ENCODE assay signal across 21 cellular contexts in genomic region chr1:179145521-179145920, GRCh38.
"Had no signal": no experiment of that assay in that cellular context is flagged by ENCODE, and none has a peak within 500 bp of the region (broad histone marks: within the 10 kb centered on the region; RNA-seq: fewer than 3 reads in every experiment).

No MANE protein-coding gene starts in this region.

- H3K27me3 Mint-ChIP-seq: activated B cell treated with CpG ODN at 0.5 μM for 24 hours; activated naive CD4-positive, alpha-beta T cell treated with anti-CD3 and anti-CD28 coated beads, Interleukin-2, amount 50 U/mL, for 24 hours; progenitor cell of endocrine pancreas; stimulated activated naive CD8-positive, alpha-beta T cell treated with anti-CD3 and anti-CD28 coated beads, Interleukin-15, Interleukin-2, amounts not matched to agents 100 ng/mL and 50 ng/mL, for 24 hours had no signal

- H3K9me3 Mint-ChIP-seq: activated B cell treated with CpG ODN at 0.5 μM for 24 hours; activated naive CD4-positive, alpha-beta T cell treated with anti-CD3 and anti-CD28 coated beads, Interleukin-2, amount 50 U/mL, for 24 hours had no signal

- ATAC-seq: body of pancreas, left ventricle myocardium superior had no signal

- H3K27ac ChIP-seq: body of pancreas, neural progenitor cell, suprapubic skin, transverse colon, uterus had no signal

- H3K27me3 ChIP-seq: body of pancreas, neural progenitor cell, suprapubic skin, transverse colon, uterus had no signal

- H3K36me3 ChIP-seq: neural progenitor cell, suprapubic skin, transverse colon, uterus had no signal

- H3K27ac Mint-ChIP-seq: activated B cell treated with CpG ODN at 0.5 μM for 24 hours; activated naive CD4-positive, alpha-beta T cell treated with anti-CD3 and anti-CD28 coated beads, Interleukin-2, amount 50 U/mL, for 24 hours; neural progenitor cell; progenitor cell of endocrine pancreas had no signal

- H3K4me3 ChIP-seq: body of pancreas, neural progenitor cell, suprapubic skin, transverse colon, uterus had no signal

- H3K4me3 Mint-ChIP-seq: activated B cell treated with CpG ODN at 0.5 μM for 24 hours; activated naive CD4-positive, alpha-beta T cell treated with anti-CD3 and anti-CD28 coated beads, Interleukin-2, amount 50 U/mL, for 24 hours; neural progenitor cell; stimulated activated naive CD8-positive, alpha-beta T cell treated with anti-CD3 and anti-CD28 coated beads, Interleukin-15, Interleukin-2, amounts not matched to agents 100 ng/mL and 50 ng/mL, for 24 hours had no signal

- H3K9me3 ChIP-seq: body of pancreas, suprapubic skin, transverse colon, uterus had no signal

- DNase-seq: activated B cell treated with CpG ODN at 0.5 μM for 24 hours; activated CD4-positive, alpha-beta T cell treated with anti-CD3 and anti-CD28 coated beads for 48 hours; activated CD8-positive, alpha-beta memory T cell treated with anti-CD3 and anti-CD28 coated beads for 24 hours; activated CD8-positive, alpha-beta memory T cell treated with anti-CD3 and anti-CD28 coated beads, Interleukin-2, amount 50 U/mL, for 48 hours; activated effector memory CD4-positive, alpha-beta T cell treated with Interleukin-2 at 50 U/mL for 16 hours; activated T-cell treated with anti-CD3 and anti-CD28 coated beads, Interleukin-2, amount 50 U/mL, for 48 hours; amygdala; body of pancreas; dermis blood vessel endothelial cell; effector memory CD4-positive, alpha-beta T cell; left ventricle myocardium superior; stimulated activated CD4-positive, alpha-beta T cell treated with anti-CD3 and anti-CD28 coated beads, Interleukin-12 subunit alpha, Interleukin-12 subunit beta, amount 100 ng/mL, for 4 hours; stimulated activated CD4-positive, alpha-beta T cell treated with anti-CD3 and anti-CD28 coated beads, Interleukin-1b, Interleukin-23, amount 100 ng/mL, for 48 hours; stimulated activated CD8-positive, alpha-beta memory T cell treated with anti-CD3 and anti-CD28 coated beads, Interleukin-4, amount 100 ng/mL, for 48 hours; transverse colon; uterus had no signal
